18 cellular contexts compared by ENCODE assay signal in the genomic region with DNA sequence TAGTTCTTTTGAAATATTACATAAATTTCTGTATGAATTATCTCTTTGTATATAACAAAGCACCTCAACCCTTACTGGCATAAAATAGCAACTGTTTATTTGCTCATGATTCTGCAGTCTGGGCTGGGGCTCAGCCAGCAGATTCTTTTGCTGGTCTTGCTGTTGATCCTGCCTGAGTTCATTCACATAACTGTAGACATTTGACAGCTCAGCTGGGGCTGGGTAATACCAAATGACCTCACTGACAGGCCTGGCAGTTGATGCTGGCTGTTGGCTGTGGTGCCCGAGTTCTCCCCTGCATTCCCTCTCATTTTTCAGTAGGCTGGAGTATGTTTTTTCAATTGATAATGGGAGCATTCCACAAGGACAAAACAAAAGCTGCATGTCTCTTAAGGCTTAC.
DNase-seq lines count a peak whose midpoint lies in the region; ATAC-seq and TF ChIP-seq lines count a peak whose summit lies in the region.
"Had no signal": no experiment of that assay in that cellular context is flagged by ENCODE, and none has a peak within 500 bp of the region (broad histone marks: within the 10 kb centered on the region; RNA-seq: fewer than 3 reads in every experiment).

No MANE protein-coding gene starts in this region.

- H3K4me3 Mint-ChIP-seq in brain = peak overlapping the region in 3 of 5 experiments; percentile 14 to 59 (median 35)
- H3K4me3 Mint-ChIP-seq: CD14-positive monocyte had no signal

- TF ChIP-seq CTCF in brain (conservative IDR thresholded peaks at IDR 0.05) (no peak), retinal pigment epithelial cell (conservative IDR thresholded peaks at IDR 0.05; ENCODE audit: low read depth, low read length) (no peak)

- ATAC-seq in left ventricle myocardium superior (peak; percentile 97), HG03460 (IDR thresholded peaks at IDR 0.05; ENCODE audit: unreplicated experiment) (no peak), GM19397 (IDR thresholded peaks at IDR 0.05; ENCODE audit: unreplicated experiment) (no peak)

- intact Hi-C loops in left ventricle myocardium superior (cut with micrococcal nuclease) = no loop called here

- no peaks in the 10 kb centered on the region for H3K36me3 Mint-ChIP-seq in brain
- H3K36me3 Mint-ChIP-seq: CD14-positive monocyte had no signal

- DNase-seq in DMS 273 (lab: John Stamatoyannopoulos, UW; ENCODE audit: unreplicated experiment) (peak; percentile 4), DMS 273 treated with DMSO at 0.1 percent for 48 hours (lab: John Stamatoyannopoulos, UW) (no peak), left ventricle myocardium superior (peak; percentile 66), retinal pigment epithelial cell (ENCODE audit: low read depth) (peak; percentile 88), LoVo (ENCODE audit: low spot score) (no peak)
- DNase-seq: DMS79; foreskin melanocyte; KBM-7; NCI-H1417 treated with DMSO at 0.1 percent for 48 hours; NCI-H524 treated with DMSO at 0.1 percent for 48 hours; PC-9; stimulated activated CD4-positive, alpha-beta T cell treated with anti-CD3 and anti-CD28 coated beads, Interleukin-15, amount 100 ng/mL, for 24 hours; WERI-Rb-1 had no signal

- H3K4me3 ChIP-seq in retinal pigment epithelial cell (ENCODE audit: low read length) = no peak overlapping the region
- H3K4me3 ChIP-seq: PC-9 had no signal

- peak overlapping the region; percentile 12 to 71 (median 58) for H3K27ac Mint-ChIP-seq in brain
- H3K27ac Mint-ChIP-seq: activated T-helper 2 cell treated with anti-CD3 and anti-CD28 coated beads, Interferon-gamma antibody, Interleukin-2, Interleukin-4, amounts not matched to agents 10 μg/mL and 5 μg/mL and 100 μg/mL, durations not matched to agents 14 hours and 24 hours and 36 hours; CD14-positive monocyte had no signal

- H3K27me3 Mint-ChIP-seq in brain = peaks cover 3% of the 10 kb centered on the region

- H3K4me1 Mint-ChIP-seq in brain = peaks cover 40% of the 10 kb centered on the region
- H3K4me1 Mint-ChIP-seq: CD14-positive monocyte had no signal

- peaks cover 0 to under 1% (median 0%) of the 10 kb centered on the region in 5 experiments for H3K9me3 Mint-ChIP-seq in brain
- H3K9me3 Mint-ChIP-seq: activated T-helper 2 cell treated with anti-CD3 and anti-CD28 coated beads, Interferon-gamma antibody, Interleukin-2, Interleukin-4, amounts not matched to agents 10 μg/mL and 5 μg/mL and 100 μg/mL, durations not matched to agents 14 hours and 24 hours and 36 hours had no signal

Comparison
In these comparisons a context has a peak if more than half of its experiments do, and no peak if none do; other contexts are left out.
1. DNase-seq: peak in DMS 273 (single experiment), left ventricle myocardium superior (single experiment) and retinal pigment epithelial cell (single experiment); none in DMS 273 treated with DMSO at 0.1 percent for 48 hours (single experiment) and LoVo (single experiment).